11 cellular contexts compared by ENCODE assay signal in genomic region chr9:115006660-115007059, GRCh38.
DNase-seq lines count a peak whose midpoint lies in the region; ATAC-seq and TF ChIP-seq lines count a peak whose summit lies in the region.
"Had no signal": no experiment of that assay in that cellular context is flagged by ENCODE, and none has a peak within 500 bp of the region (broad histone marks: within the 10 kb centered on the region; RNA-seq: fewer than 3 reads in every experiment).

No MANE protein-coding gene starts in this region.

- no peak for TF ChIP-seq CTCF in fibroblast of villous mesenchyme (IDR thresholded peaks at IDR 0.05; ENCODE audit: insufficient read depth, low read depth, low read length)

- peak; percentile 38 for DNase-seq in stimulated activated naive CD4-positive, alpha-beta T cell treated with Interleukin-2 at 50 U/mL for 16 hours (lab: John Stamatoyannopoulos, UW)
- DNase-seq in stimulated activated naive CD4-positive, alpha-beta T cell (lab: John Stamatoyannopoulos, UW): no peak
- DNase-seq in activated CD4-positive, alpha-beta T cell treated with anti-CD3 and anti-CD28 coated beads for 48 hours: peak; percentile 52
- DNase-seq in fibroblast of villous mesenchyme (ENCODE audit: low read depth): peak; percentile 65
- DNase-seq in KBM-7: no peak
- DNase-seq in GOT3 (lab: John Stamatoyannopoulos, UW): no peak
- no peak for DNase-seq in HuH-7.5 (ENCODE audit: low spot score)
- DNase-seq: immature natural killer cell, NCI-H1105, pancreas had no signal

- ATAC-seq in HG02588 (IDR thresholded peaks at IDR 0.05; ENCODE audit: unreplicated experiment): no peak

- H3K4me3 ChIP-seq in fibroblast of villous mesenchyme (ENCODE audit: low read depth, low read length): no peak overlapping the region
- H3K4me3 ChIP-seq: pancreas had no signal

- in situ Hi-C loops in KBM-7 (cut with MboI; ENCODE audit: low pct_unique_long_range_greater_than_20kb, low sequenced_read_pairs): loop anchor here (25.0 kb wide), 2 partner anchors 269 to 594 kb away; no protein-coding TSS in a partner anchor

Comparison
In these comparisons a context has a peak if more than half of its experiments do, and no peak if none do; other contexts are left out.
1. DNase-seq: peak in stimulated activated naive CD4-positive, alpha-beta T cell treated with Interleukin-2 at 50 U/mL for 16 hours (single experiment), activated CD4-positive, alpha-beta T cell treated with anti-CD3 and anti-CD28 coated beads for 48 hours (single experiment) and fibroblast of villous mesenchyme (single experiment); none in stimulated activated naive CD4-positive, alpha-beta T cell (0 of 6), KBM-7 (single experiment), GOT3 (single experiment) and HuH-7.5 (single experiment).